Comparison of ENCODE assay signal across 19 cellular contexts in genomic region chr2:73059106-73059505, GRCh38. TPM values are rescaled to one million over a fixed set of nuclear protein-coding genes. Genes with fewer than 3 reads are reported as not detected.
DNase-seq lines count a peak whose midpoint lies in the region; ATAC-seq and TF ChIP-seq lines count a peak whose summit lies in the region.
"Had no signal": no experiment of that assay in that cellular context is flagged by ENCODE, and none has a peak within 500 bp of the region (broad histone marks: within the 10 kb centered on the region; RNA-seq: fewer than 3 reads in every experiment).

No MANE protein-coding gene starts in this region.

- no peaks in the 10 kb centered on the region for H3K36me3 ChIP-seq in body of pancreas (replicated peaks in 1 of 2; ENCODE audit: insufficient read depth in 1 of 2, low read depth in 2 of 2)

- no peak for TF ChIP-seq CTCF in body of pancreas (IDR thresholded peaks at IDR 0.05)

- no peaks in the 10 kb centered on the region for H3K9me3 ChIP-seq in body of pancreas

- TF ChIP-seq POLR2A in body of pancreas (IDR thresholded peaks at IDR 0.05): no peak

- no peaks in the 10 kb centered on the region for H3K4me1 ChIP-seq in body of pancreas

- DNase-seq in C1 segment of cervical spinal cord (lab: John Stamatoyannopoulos, UW) (peak in 10 of 14 donors; percentile 24 to 82 (median 59)), caudate nucleus (lab: John Stamatoyannopoulos, UW) (peak in 46 of 61 donors; percentile 28 to 90 (median 63)), inferior parietal cortex (ENCODE audit: extremely low spot score) (peak; percentile 34), putamen (ENCODE audit: low spot score) (peak; percentile 83), body of pancreas (no peak)
- DNase-seq in activated T-cell treated with anti-CD3 and anti-CD28 coated beads, Interleukin-2, amount 50 U/mL, for 48 hours: no peak
- no peak for DNase-seq in stimulated activated CD4-positive, alpha-beta T cell treated with anti-CD3 and anti-CD28 coated beads, Interleukin-4, amount 100 ng/mL, for 24 hours
- DNase-seq: CD4-positive, alpha-beta memory T cell; DMS79 treated with DMSO at 0.1 percent for 48 hours; GDM1; GOT3; HFFc6; MM.1S; NCI-H1105; NCI-H1694 treated with DMSO at 0.1 percent for 48 hours; NCI-H446; NCI-H748 treated with DMSO at 0.1 percent for 48 hours had no signal

- H3K4me3 ChIP-seq in body of pancreas: no peak overlapping the region
- H3K4me3 ChIP-seq: A549 had no signal

- ATAC-seq in body of pancreas: no peak
- ATAC-seq in GM18909 (IDR thresholded peaks at IDR 0.05; ENCODE audit: poor library complexity, unreplicated experiment): no peak
- ATAC-seq: A549 had no signal

- 86 to 87% methylated on average over 3 to 6 of the region's 6 CpGs for WGBS in body of pancreas, 2 donors

- H3K27ac ChIP-seq in caudate nucleus (ENCODE audit: low read depth, low read length): peak overlapping the region; percentile 72
- H3K27ac ChIP-seq in body of pancreas: no peak overlapping the region
- H3K27ac ChIP-seq: A549 had no signal

- no peaks in the 10 kb centered on the region for H3K27me3 ChIP-seq in body of pancreas

- intact Hi-C loops in body of pancreas (cut with DNase I): no loop called here

RNA-seq across cellular contexts. Expression of gene SFXN5, which starts 12.4 kb away (rescaled TPM):
- total RNA-seq in body of pancreas: 1 to 10 TPM; 4.3 to 5.4 TPM

RNA-seq across cellular contexts. Expression of gene RAB11FIP5, which starts 53.6 kb away (rescaled TPM):
- 10 to 100 TPM; 19.2 to 39.6 TPM for total RNA-seq in body of pancreas

Comparison
In these comparisons a context has a peak if more than half of its experiments do, and no peak if none do; other contexts are left out.
1. DNase-seq: peak in C1 segment of cervical spinal cord (10 of 14), caudate nucleus (46 of 61), inferior parietal cortex (single experiment) and putamen (single experiment); none in activated T-cell treated with anti-CD3 and anti-CD28 coated beads, Interleukin-2, amount 50 U/mL, for 48 hours (0 of 2), body of pancreas (0 of 4) and stimulated activated CD4-positive, alpha-beta T cell treated with anti-CD3 and anti-CD28 coated beads, Interleukin-4, amount 100 ng/mL, for 24 hours (single experiment).